ENCODE assay signal across 9 cellular contexts in genomic region chr19:56507446-56508281, GRCh38. TPM values are rescaled to one million over a fixed set of nuclear protein-coding genes. Genes with fewer than 3 reads are reported as not detected.
A peak's percentile ranks its signal among the peaks of the same experiment; 100 is the strongest.
DNase-seq lines count a peak whose midpoint lies in the region; ATAC-seq and TF ChIP-seq lines count a peak whose summit lies in the region.
"Had no signal": no experiment of that assay in that cellular context is flagged by ENCODE, and none has a peak within 500 bp of the region (broad histone marks: within the 10 kb centered on the region; RNA-seq: fewer than 3 reads in every experiment).

Gene ZNF471 (plus strand): TSS chr19:56507855. CDS start chr19:56511572, 3,717 bp downstream.

- peak within 1 kb of the TSS; percentile 85 for H3K27ac ChIP-seq in mesenchymal stem cell (ENCODE audit: low read length, poor library complexity, severe bottlenecking)

- peaks cover 4% of the 10 kb centered on the region for H3K27me3 Mint-ChIP-seq in endothelial cell (ENCODE audit: unreplicated experiment)

- H4K8ac ChIP-seq in mesenchymal stem cell (ENCODE audit: low read length), result peak within 1 kb of the TSS; percentile 84

- H3K23ac ChIP-seq in mesenchymal stem cell (ENCODE audit: low read length in 2 of 2), result peak within 1 kb of the TSS in 1 of 2 experiments; percentile 9

- H3K4me3 Mint-ChIP-seq in endothelial cell (ENCODE audit: unreplicated experiment), result no peak within 1 kb of the TSS
- H3K4me3 Mint-ChIP-seq: stimulated activated naive CD8-positive, alpha-beta T cell treated with anti-CD3 and anti-CD28 coated beads, Interleukin-15, Interleukin-2, amounts not matched to agents 100 ng/mL and 50 ng/mL, for 24 hours had no signal

- no peak within 1 kb of the TSS for H2BK12ac ChIP-seq in mesenchymal stem cell (ENCODE audit: low read length in 2 of 2)

- peak within 1 kb of the TSS in 1 of 2 experiments; percentile 42 for H3K4ac ChIP-seq in mesenchymal stem cell (ENCODE audit: low read depth in 1 of 2, low read length in 2 of 2)

- ATAC-seq in GM18868 (IDR thresholded peaks at IDR 0.05; ENCODE audit: unreplicated experiment) (peak; percentile 92), GM18909 (IDR thresholded peaks at IDR 0.05; ENCODE audit: poor library complexity, unreplicated experiment) (no peak)

- no peak within 1 kb of the TSS for H2BK15ac ChIP-seq in mesenchymal stem cell (ENCODE audit: low read depth, poor library complexity, severe bottlenecking)

- peaks cover 5% of the 10 kb centered on the region for H3K4me1 Mint-ChIP-seq in endothelial cell (ENCODE audit: unreplicated experiment)

- H4K91ac ChIP-seq in mesenchymal stem cell (ENCODE audit: low read length), result peak within 1 kb of the TSS; percentile 91

- H3K4me3 ChIP-seq in mesenchymal stem cell (ENCODE audit: insufficient read depth in 1 of 2, low read depth in 1 of 2, low read length in 2 of 2), result peak within 1 kb of the TSS; percentile 74 to 96

- H2BK120ac ChIP-seq in mesenchymal stem cell (ENCODE audit: low read depth, low read length), result peak within 1 kb of the TSS; percentile 81

- no peak for TF ChIP-seq CTCF in endothelial cell (IDR thresholded peaks at IDR 0.05; ENCODE audit: unreplicated experiment)

- no peaks in the 10 kb centered on the region for H3K79me1 ChIP-seq in mesenchymal stem cell (replicated peaks; ENCODE audit: low read length, poor library complexity, severe bottlenecking)

- peak within 1 kb of the TSS; percentile 76 for H3K27ac Mint-ChIP-seq in endothelial cell (ENCODE audit: unreplicated experiment)
- H3K27ac Mint-ChIP-seq: stimulated activated naive CD8-positive, alpha-beta T cell treated with anti-CD3 and anti-CD28 coated beads, Interleukin-15, Interleukin-2, amounts not matched to agents 100 ng/mL and 50 ng/mL, for 24 hours had no signal

- H3K18ac ChIP-seq in mesenchymal stem cell (ENCODE audit: low read depth in 1 of 2, low read length in 2 of 2), result peak within 1 kb of the TSS; percentile 69 to 81

- DNase-seq in NCI-H510A (lab: John Stamatoyannopoulos, UW) (peak; percentile 92), endothelial cell (ENCODE audit: low spot score) (peak; percentile 83), mesenchymal stem cell (peak; percentile 99), DMS153 (lab: John Stamatoyannopoulos, UW) (no peak)
- DNase-seq in activated CD8-positive, alpha-beta memory T cell treated with anti-CD3 and anti-CD28 coated beads, Interleukin-2, amount 50 U/mL, for 1 hour (ENCODE audit: extremely low read depth), result peak; percentile 72
- DNase-seq in stimulated activated CD8-positive, alpha-beta memory T cell treated with anti-CD3 and anti-CD28 coated beads, Interleukin-12 subunit alpha, Interleukin-12 subunit beta, amount 100 ng/mL, for 24 hours (ENCODE audit: extremely low read depth), result peak; percentile 69

- H2BK5ac ChIP-seq in mesenchymal stem cell (ENCODE audit: low read depth, low read length, poor library complexity, severe bottlenecking), result peak within 1 kb of the TSS; percentile 88

- no peaks in the 10 kb centered on the region for H3K27me3 ChIP-seq in mesenchymal stem cell (ENCODE audit: control insufficient read depth in 1 of 2, insufficient read depth in 1 of 2, low read length in 2 of 2)

- peaks cover 0 to 3% of the 10 kb centered on the region in 2 experiments for H3K36me3 ChIP-seq in mesenchymal stem cell (ENCODE audit: control insufficient read depth in 1 of 2, insufficient read depth in 2 of 2, low read depth in 1 of 2, low read length in 2 of 2)

- peaks cover 12% of the 10 kb centered on the region for H3K9me3 Mint-ChIP-seq in endothelial cell (ENCODE audit: unreplicated experiment)

- H2AFZ ChIP-seq in mesenchymal stem cell (ENCODE audit: low read depth, low read length), result peak within 1 kb of the TSS; percentile 74

- under 1% methylated on average over 60 of the region's 74 CpGs for WGBS in mesenchymal stem cell

- H3K14ac ChIP-seq in mesenchymal stem cell (ENCODE audit: low read length in 2 of 2), result peak within 1 kb of the TSS in 1 of 2 experiments; percentile 57

- H3K9me3 ChIP-seq in mesenchymal stem cell (ENCODE audit: control insufficient read depth, low read length), result peaks cover 40% of the 10 kb centered on the region

- peak within 1 kb of the TSS; percentile 72 for H3K4me2 ChIP-seq in mesenchymal stem cell (ENCODE audit: low read length, poor library complexity, severe bottlenecking)

- peaks cover 6% of the 10 kb centered on the region for H3K36me3 Mint-ChIP-seq in endothelial cell (ENCODE audit: low read depth, unreplicated experiment)

- H3K4me1 ChIP-seq in mesenchymal stem cell (ENCODE audit: control insufficient read depth, insufficient read depth, low read depth, low read length), result peaks cover 5% of the 10 kb centered on the region

- no peak within 1 kb of the TSS for H2AK5ac ChIP-seq in mesenchymal stem cell (ENCODE audit: low read length, severe bottlenecking)

- peak within 1 kb of the TSS; percentile 96 for H3K9ac ChIP-seq in mesenchymal stem cell (ENCODE audit: low read length)

RNA-seq across cellular contexts. Expression of gene ZNF471, which starts in this region (rescaled TPM):
- 2.6 TPM for total RNA-seq in endothelial cell (ENCODE audit: unreplicated experiment)
- 1.4 TPM for polyA plus RNA-seq in mesenchymal stem cell (2013, experiment 1 of 2)
- polyA plus RNA-seq in mesenchymal stem cell (2013, experiment 2 of 2), result 1.4 TPM
